Comparison of ENCODE assay signal across 15 cellular contexts in genomic region chrX:153648358-153649177, GRCh38. TPM values are rescaled to one million over a fixed set of nuclear protein-coding genes. Genes with fewer than 3 reads are reported as not detected.
"Had no signal": no experiment of that assay in that cellular context is flagged by ENCODE, and none has a peak within 500 bp of the region (broad histone marks: within the 10 kb centered on the region; RNA-seq: fewer than 3 reads in every experiment).

No MANE protein-coding gene starts in this region.

- H3K9me3 ChIP-seq: prostate gland had no signal

- ATAC-seq: heart right ventricle had no signal

- H3K27ac ChIP-seq: breast epithelium, dorsolateral prefrontal cortex, heart right ventricle, prostate gland had no signal

- DNase-seq: activated CD4-positive, alpha-beta T cell treated with anti-CD3 and anti-CD28 coated beads, Interleukin-2, amount 50 U/mL, for 4 hours; activated CD4-positive, CD25-positive, alpha-beta regulatory T cell treated with anti-CD3 and anti-CD28 coated beads, Interleukin-2, amount 50 U/mL, for 72 hours; activated naive CD8-positive, alpha-beta T cell treated with anti-CD3 and anti-CD28 coated beads, Interleukin-2, amount 10 ng/mL, durations not matched to agents 7 days and 5 days; anterior cingulate cortex; foreskin melanocyte; heart right ventricle; naive B cell; stimulated activated CD4-positive, alpha-beta T cell treated with anti-CD3 and anti-CD28 coated beads, Interleukin-2, amount 100 ng/mL, for 48 hours; stimulated activated naive CD4-positive, alpha-beta T cell treated with Interleukin-2 at 50 U/mL for 16 hours; SW 1271; trophoblast cell had no signal

- H3K4me1 ChIP-seq: breast epithelium, prostate gland had no signal

- H3K4me3 ChIP-seq: heart right ventricle, lung, prostate gland had no signal

- H3K36me3 ChIP-seq: breast epithelium, heart right ventricle, prostate gland had no signal

RNA-seq across cellular contexts. Expression of gene DUSP9, which starts 1.6 kb away (rescaled TPM):
- total RNA-seq: activated naive CD8-positive, alpha-beta T cell treated with anti-CD3 and anti-CD28 coated beads, Interleukin-2, amount 10 ng/mL, durations not matched to agents 7 days and 5 days had no signal
